In genomic region chr1:228164561-228165371, GRCh38 we compare ENCODE assay signal across 6 cellular contexts. TPM values are rescaled to one million over a fixed set of nuclear protein-coding genes. Genes with fewer than 3 reads are reported as not detected.
DNase-seq lines count a peak whose midpoint lies in the region; FAIRE-seq and TF ChIP-seq lines count a peak whose summit lies in the region.

No MANE protein-coding gene starts in this region.

- H3K27ac Mint-ChIP-seq in activated naive CD4-positive, alpha-beta T cell treated with anti-CD3 and anti-CD28 coated beads, Interleukin-2, amount 10 ng/mL, durations not matched to agents 7 days and 5 days, result peak overlapping the region; percentile 96

- peak overlapping the region; percentile 76 for H2AFZ ChIP-seq in parathyroid adenoma

- TF ChIP-seq CTCF in bronchial epithelial cell (IDR thresholded peaks at IDR 0.05; ENCODE audit: insufficient read depth, low read length, severe bottlenecking) (no peak), parathyroid adenoma (IDR thresholded peaks at IDR 0.05) (no peak)

- no peaks in the 10 kb centered on the region for H3K9me3 Mint-ChIP-seq in activated naive CD4-positive, alpha-beta T cell treated with anti-CD3 and anti-CD28 coated beads, Interleukin-2, amount 10 ng/mL, durations not matched to agents 7 days and 5 days

- H3K4me3 Mint-ChIP-seq in activated naive CD4-positive, alpha-beta T cell treated with anti-CD3 and anti-CD28 coated beads, Interleukin-2, amount 10 ng/mL, durations not matched to agents 7 days and 5 days, result peak overlapping the region; percentile 88

- no peak for DNase-seq in activated naive CD4-positive, alpha-beta T cell treated with anti-CD3 and anti-CD28 coated beads, Interleukin-2, amount 10 ng/mL, durations not matched to agents 7 days and 5 days
- DNase-seq in activated naive CD4-positive, alpha-beta T cell treated with anti-CD3 and anti-CD28 coated beads, Interleukin-2, amount 50 U/mL, for 16 hours, result no peak
- DNase-seq in bronchial epithelial cell (ENCODE audit: low read depth), result no peak
- DNase-seq in HPDE6-E6E7 (ENCODE audit: extremely low spot score), result no peak
- no peak for DNase-seq in H54 (ENCODE audit: insufficient read length, low spot score)

- peak overlapping the region; percentile 77 for H3K27ac ChIP-seq in parathyroid adenoma

- FAIRE-seq in bronchial epithelial cell (lab: Jason Lieb, UNC), result no peak
- no peak for FAIRE-seq in H54 (lab: Jason Lieb, UNC)

- H3K4me1 ChIP-seq in parathyroid adenoma, result no peaks in the 10 kb centered on the region

- H3K27me3 Mint-ChIP-seq in activated naive CD4-positive, alpha-beta T cell treated with anti-CD3 and anti-CD28 coated beads, Interleukin-2, amount 10 ng/mL, durations not matched to agents 7 days and 5 days, result peaks cover 3% of the 10 kb centered on the region

- H3K4me2 ChIP-seq in parathyroid adenoma (ENCODE audit: low read length), result peak overlapping the region; percentile 91

- CTCF ChIA-PET in activated naive CD4-positive, alpha-beta T cell treated with anti-CD3 and anti-CD28 coated beads, Interleukin-2, amount 10 ng/mL, durations not matched to agents 7 days and 5 days (lab: Charles Lee), result interaction anchor here (0.6 to 2.5 kb wide), 11 partner anchors 8 to 111 kb away, joined by 3 to 14 read pairs (median 4); no protein-coding TSS in a partner anchor

- H3K36me3 Mint-ChIP-seq in activated naive CD4-positive, alpha-beta T cell treated with anti-CD3 and anti-CD28 coated beads, Interleukin-2, amount 10 ng/mL, durations not matched to agents 7 days and 5 days, result peaks cover 3% of the 10 kb centered on the region

- H3K36me3 ChIP-seq in bronchial epithelial cell (ENCODE audit: control insufficient read depth, insufficient read depth, low read length) (no peaks in the 10 kb centered on the region), parathyroid adenoma (ENCODE audit: control insufficient read depth, insufficient read depth, low read length) (no peaks in the 10 kb centered on the region)

- H3K27me3 ChIP-seq in bronchial epithelial cell (ENCODE audit: control insufficient read depth, insufficient read depth, low read length), result no peaks in the 10 kb centered on the region
- no peaks in the 10 kb centered on the region for H3K27me3 ChIP-seq in parathyroid adenoma (ENCODE audit: control insufficient read depth, insufficient read depth, low read length)

- no peaks in the 10 kb centered on the region for H3K9me3 ChIP-seq in parathyroid adenoma (ENCODE audit: control insufficient read depth, low read length)

- no peak for TF ChIP-seq POLR2A in H54 (IDR thresholded peaks at IDR 0.05; ENCODE audit: low read depth, low read length)

- peak overlapping the region; percentile 19 for H3K9ac ChIP-seq in parathyroid adenoma

- no peaks in the 10 kb centered on the region for H3K79me2 ChIP-seq in parathyroid adenoma

- H3K4me1 Mint-ChIP-seq in activated naive CD4-positive, alpha-beta T cell treated with anti-CD3 and anti-CD28 coated beads, Interleukin-2, amount 10 ng/mL, durations not matched to agents 7 days and 5 days, result peaks cover 47% of the 10 kb centered on the region

- H3K4me3 ChIP-seq in bronchial epithelial cell (ENCODE audit: low read depth, low read length) (peak overlapping the region; percentile 36), parathyroid adenoma (ENCODE audit: low read depth, low read length) (peak overlapping the region; percentile 61)

RNA-seq across cellular contexts. Expression of gene IBA57, which starts 0.8 kb away (rescaled TPM):
- total RNA-seq in bronchial epithelial cell, result 2.0 and 2.6 TPM in 2 replicates

RNA-seq across cellular contexts. Expression of gene GJC2, which starts 15.0 kb away (rescaled TPM):
- total RNA-seq in bronchial epithelial cell, result 2.9 and 5.5 TPM in 2 replicates

RNA-seq across cellular contexts. Expression of gene GUK1, which starts 24.7 kb away (rescaled TPM):
- total RNA-seq in bronchial epithelial cell, result 519 and 695 TPM in 2 replicates

RNA-seq across cellular contexts. Expression of gene OBSCN, which starts 43.1 kb away (rescaled TPM):
- total RNA-seq in bronchial epithelial cell, result 6.3 and 7.6 TPM in 2 replicates

RNA-seq across cellular contexts. Expression of gene MRPL55, which starts 55.7 kb away (rescaled TPM):
- total RNA-seq in bronchial epithelial cell, result 43.2 and 87.7 TPM in 2 replicates
